ENCODE assay signal across 15 cellular contexts in genomic region chr13:113548171-113548641, GRCh38. TPM values are rescaled to one million over a fixed set of nuclear protein-coding genes. Genes with fewer than 3 reads are reported as not detected.
DNase-seq lines count a peak whose midpoint lies in the region; ATAC-seq and TF ChIP-seq lines count a peak whose summit lies in the region.
"Had no signal": no experiment of that assay in that cellular context is flagged by ENCODE, and none has a peak within 500 bp of the region (broad histone marks: within the 10 kb centered on the region; RNA-seq: fewer than 3 reads in every experiment).

No MANE protein-coding gene starts in this region.

- no peak for TF ChIP-seq POLR2A in erythroblast (IDR thresholded peaks at IDR 0.05; ENCODE audit: low read length)

- peaks cover 36% of the 10 kb centered on the region for H3K4me1 Mint-ChIP-seq in osteocyte (ENCODE audit: unreplicated experiment)
- H3K4me1 Mint-ChIP-seq in T-helper 2 cell treated with Interferon-gamma antibody and Interleukin-4, amounts not matched to agents 5 μg/mL and 100 μg/mL, for 36 hours (ENCODE audit: low read depth), result no peaks in the 10 kb centered on the region
- peaks cover 4% of the 10 kb centered on the region for H3K4me1 Mint-ChIP-seq in activated T-helper 17 cell treated with anti-CD3 and anti-CD28 coated beads, Interleukin-2, amount 50 U/mL, for 72 hours

- ATAC-seq in activated T-helper 17 cell treated with anti-CD3 and anti-CD28 coated beads, Interleukin-2, amount 50 U/mL, for 72 hours (replicated peaks), result no peak
- ATAC-seq: right lobe of liver had no signal

- TF ChIP-seq CTCF in fibroblast of mammary gland (conservative IDR thresholded peaks at IDR 0.05; ENCODE audit: control insufficient read depth, insufficient read depth, low read depth, low read length) (no peak), osteocyte (IDR thresholded peaks at IDR 0.05) (no peak)

- no peak overlapping the region for H3K4me3 Mint-ChIP-seq in osteocyte (ENCODE audit: unreplicated experiment)
- no peak overlapping the region for H3K4me3 Mint-ChIP-seq in T-helper 2 cell treated with Interferon-gamma antibody and Interleukin-4, amounts not matched to agents 5 μg/mL and 100 μg/mL, for 36 hours
- H3K4me3 Mint-ChIP-seq in activated T-helper 17 cell treated with anti-CD3 and anti-CD28 coated beads, Interleukin-2, amount 50 U/mL, for 72 hours, result no peak overlapping the region

- DNase-seq in Daoy (ENCODE audit: low read depth) (peak; percentile 64), NCI-H2227 (lab: John Stamatoyannopoulos, UW; ENCODE audit: unreplicated experiment) (peak; percentile 54), fibroblast of mammary gland (ENCODE audit: low read depth) (peak; percentile 66), osteocyte (ENCODE audit: extremely low spot score, unreplicated experiment) (peak; percentile 85), NCI-H2081 (lab: John Stamatoyannopoulos, UW) (no peak), erythroblast (lab: John Stamatoyannopoulos, UW) (no peak)
- DNase-seq in T-helper 2 cell treated with Interferon-gamma antibody and Interleukin-4, amounts not matched to agents 5 μg/mL and 100 μg/mL, for 36 hours (ENCODE audit: low spot score), result no peak
- DNase-seq: activated CD4-positive, CD25-positive, alpha-beta regulatory T cell; cortex of kidney; midbrain; NCI-H446 treated with DMSO at 0.1 percent for 48 hours; SJCRH30 had no signal

- H3K4me3 ChIP-seq in fibroblast of mammary gland (ENCODE audit: control insufficient read depth, low read depth, low read length), result no peak overlapping the region
- H3K4me3 ChIP-seq: right lobe of liver, SJCRH30 had no signal

- no peaks in the 10 kb centered on the region for H3K9me3 Mint-ChIP-seq in osteocyte (ENCODE audit: unreplicated experiment)
- H3K9me3 Mint-ChIP-seq in T-helper 2 cell treated with Interferon-gamma antibody and Interleukin-4, amounts not matched to agents 5 μg/mL and 100 μg/mL, for 36 hours, result no peaks in the 10 kb centered on the region
- no peaks in the 10 kb centered on the region for H3K9me3 Mint-ChIP-seq in activated T-helper 17 cell treated with anti-CD3 and anti-CD28 coated beads, Interleukin-2, amount 50 U/mL, for 72 hours
- H3K9me3 Mint-ChIP-seq: activated T-helper 2 cell treated with anti-CD3 and anti-CD28 coated beads, Interferon-gamma antibody, Interleukin-2, Interleukin-4, amounts not matched to agents 10 μg/mL and 5 μg/mL and 100 μg/mL, durations not matched to agents 14 hours and 24 hours and 36 hours had no signal

- H3K27ac Mint-ChIP-seq in osteocyte (ENCODE audit: unreplicated experiment), result no peak overlapping the region
- no peak overlapping the region for H3K27ac Mint-ChIP-seq in T-helper 2 cell treated with Interferon-gamma antibody and Interleukin-4, amounts not matched to agents 5 μg/mL and 100 μg/mL, for 36 hours
- H3K27ac Mint-ChIP-seq in activated T-helper 17 cell treated with anti-CD3 and anti-CD28 coated beads, Interleukin-2, amount 50 U/mL, for 72 hours, result no peak overlapping the region
- H3K27ac Mint-ChIP-seq: activated T-helper 2 cell treated with anti-CD3 and anti-CD28 coated beads, Interferon-gamma antibody, Interleukin-2, Interleukin-4, amounts not matched to agents 10 μg/mL and 5 μg/mL and 100 μg/mL, durations not matched to agents 14 hours and 24 hours and 36 hours had no signal

- peaks cover 35% of the 10 kb centered on the region for H3K36me3 Mint-ChIP-seq in osteocyte (ENCODE audit: unreplicated experiment)
- H3K36me3 Mint-ChIP-seq in T-helper 2 cell treated with Interferon-gamma antibody and Interleukin-4, amounts not matched to agents 5 μg/mL and 100 μg/mL, for 36 hours (ENCODE audit: low read depth), result peaks cover 4% of the 10 kb centered on the region
- peaks cover 16% of the 10 kb centered on the region for H3K36me3 Mint-ChIP-seq in activated T-helper 17 cell treated with anti-CD3 and anti-CD28 coated beads, Interleukin-2, amount 50 U/mL, for 72 hours (ENCODE audit: low read depth)

- H3K27me3 Mint-ChIP-seq in osteocyte (ENCODE audit: unreplicated experiment), result no peaks in the 10 kb centered on the region
- no peaks in the 10 kb centered on the region for H3K27me3 Mint-ChIP-seq in T-helper 2 cell treated with Interferon-gamma antibody and Interleukin-4, amounts not matched to agents 5 μg/mL and 100 μg/mL, for 36 hours (ENCODE audit: low read depth)
- H3K27me3 Mint-ChIP-seq in activated T-helper 17 cell treated with anti-CD3 and anti-CD28 coated beads, Interleukin-2, amount 50 U/mL, for 72 hours, result no peaks in the 10 kb centered on the region

RNA-seq across cellular contexts. Expression of gene TFDP1, which starts 36.3 kb away (rescaled TPM):
- 67.3 and 83.6 TPM in 2 replicates for total RNA-seq in Daoy (2014; rRNA removed; shearing (Covaris generic))
- 66.9 and 72.1 TPM in 2 replicates for total RNA-seq in osteocyte
- total RNA-seq in activated T-helper 17 cell treated with anti-CD3 and anti-CD28 coated beads, Interleukin-2, amount 50 U/mL, for 72 hours, result 100 to 1,000 TPM in 1 of 2 donors, 10 to 100 TPM in 1; 98.1 to 188 TPM

RNA-seq across cellular contexts. Expression of gene DCUN1D2, which starts 57.7 kb away (rescaled TPM):
- total RNA-seq in Daoy (2014; rRNA removed; shearing (Covaris generic)), result 8.2 and 13.8 TPM in 2 replicates
- total RNA-seq in osteocyte, result 27.5 and 29.0 TPM in 2 replicates
- total RNA-seq in activated T-helper 17 cell treated with anti-CD3 and anti-CD28 coated beads, Interleukin-2, amount 50 U/mL, for 72 hours, result 10 to 100 TPM; 18.5 to 24.4 TPM

Comparison
In these comparisons a context has a peak if more than half of its experiments do, and no peak if none do; other contexts are left out.
1. DNase-seq: peak in Daoy (single experiment), NCI-H2227 (single experiment), fibroblast of mammary gland (single experiment) and osteocyte (single experiment); none in T-helper 2 cell treated with Interferon-gamma antibody and Interleukin-4, amounts not matched to agents 5 μg/mL and 100 μg/mL, for 36 hours (single experiment), NCI-H2081 (0 of 2) and erythroblast (0 of 2).